Comparison of ENCODE assay signal across 1 cellular context in the genomic region with DNA sequence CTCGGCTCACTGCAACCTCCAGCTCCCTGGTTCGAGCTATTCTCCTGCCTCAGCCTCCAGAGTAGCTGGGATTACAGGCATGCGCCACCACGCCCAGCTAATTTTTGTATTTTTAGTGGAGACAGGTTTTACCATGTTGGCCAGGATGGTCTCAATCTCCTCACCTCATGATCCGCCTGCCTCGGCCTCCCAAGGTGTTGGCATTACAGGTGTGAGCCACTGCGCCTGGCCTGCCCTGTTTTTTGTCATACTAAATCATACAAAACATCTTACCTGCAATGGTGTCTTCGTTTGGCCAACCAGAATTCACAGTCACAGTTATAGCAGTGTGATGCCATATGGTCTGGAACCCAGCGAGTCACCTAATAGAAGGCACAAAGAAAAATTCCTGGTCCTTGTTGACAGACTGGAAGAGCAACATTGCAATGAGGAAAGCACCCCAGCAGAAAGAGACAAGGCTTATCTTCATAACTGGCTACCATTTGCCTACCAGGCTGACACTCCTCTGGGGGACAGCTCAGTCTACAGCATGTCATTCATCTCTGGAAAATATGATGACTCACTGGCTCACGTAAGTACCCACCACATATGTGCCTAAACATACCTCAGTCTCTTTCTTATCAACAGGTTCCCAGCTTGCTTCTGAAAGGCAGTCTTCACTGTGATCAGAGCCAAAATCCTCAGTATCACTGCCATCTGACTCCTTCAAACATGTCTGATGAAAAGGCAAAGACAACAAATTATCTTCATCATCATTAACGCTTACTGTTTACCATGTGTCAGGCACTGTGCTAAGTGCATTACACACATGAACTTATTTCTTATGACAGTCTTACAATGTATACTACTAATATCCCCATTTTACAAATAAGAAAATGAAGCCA.
TF ChIP-seq lines count a peak whose summit lies in the region.

No MANE protein-coding gene starts in this region.

TF ChIP-seq in K562, 482 proteins besides CTCF, POLR2A, EP300 and RAD21 (continued from another document and continues in another):
- TF ChIP-seq, protein P1, sequence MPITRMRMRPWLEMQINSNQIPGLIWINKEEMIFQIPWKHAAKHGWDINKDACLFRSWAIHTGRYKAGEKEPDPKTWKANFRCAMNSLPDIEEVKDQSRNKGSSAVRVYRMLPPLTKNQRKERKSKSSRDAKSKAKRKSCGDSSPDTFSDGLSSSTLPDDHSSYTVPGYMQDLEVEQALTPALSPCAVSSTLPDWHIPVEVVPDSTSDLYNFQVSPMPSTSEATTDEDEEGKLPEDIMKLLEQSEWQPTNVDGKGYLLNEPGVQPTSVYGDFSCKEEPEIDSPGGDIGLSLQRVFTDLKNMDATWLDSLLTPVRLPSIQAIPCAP (CRISPR knock-in tag; IDR thresholded peaks at IDR 0.05; ENCODE audit: borderline replicate concordance), result no peak
- TF ChIP-seq SETDB1 (IDR thresholded peaks at IDR 0.05; ENCODE audit: low read length) (no peak), CREM (IDR thresholded peaks at IDR 0.05; ENCODE audit: low read depth) (peak; percentile 92), EWSR1 (IDR thresholded peaks at IDR 0.05; ENCODE audit: borderline replicate concordance, low read depth, partially characterized antibody) (no peak), PYGO2 (tag; IDR thresholded peaks at IDR 0.05) (no peak), CBX3 (IDR thresholded peaks at IDR 0.05; ENCODE audit: borderline replicate concordance in 1 of 2, low read length in 2 of 2) (peak in 1 of 2 experiments; percentile 20; a peak in 1 of 3 replicates), ZNF561 (CRISPR knock-in tag; conservative IDR thresholded peaks at IDR 0.05) (no peak), ARNT (IDR thresholded peaks at IDR 0.05) (peak; percentile 34 to 94; a peak in 2 of 4 replicates), KAT2B (IDR thresholded peaks at IDR 0.05; ENCODE audit: low read depth, low read length) (no peak), TEAD4 (IDR thresholded peaks at IDR 0.05; ENCODE audit: low read length) (peak; percentile 97), TEAD4 (CRISPR knock-in tag; IDR thresholded peaks at IDR 0.05; ENCODE audit: borderline replicate concordance) (no peak), TAF1 (IDR thresholded peaks at IDR 0.05; ENCODE audit: control insufficient read depth, extremely low read depth, insufficient read depth, low read length, severe bottlenecking) (peak; percentile 41), DPF2 (IDR thresholded peaks at IDR 0.05) (peak; percentile 99), KLF10 (CRISPR knock-in tag; IDR thresholded peaks at IDR 0.05) (no peak), IRF2 (CRISPR knock-in tag; IDR thresholded peaks at IDR 0.05) (no peak), ZFP36 (IDR thresholded peaks at IDR 0.05; ENCODE audit: low read depth, low read length, partially characterized antibody) (peak; percentile 19), HMGN3 (IDR thresholded peaks at IDR 0.05; ENCODE audit: borderline replicate concordance, extremely low read depth, insufficient read length, low read depth, low read length) (peak; percentile 40), ELF1 (tag; IDR thresholded peaks at IDR 0.05) (no peak), DMBX1 (CRISPR knock-in tag; IDR thresholded peaks at IDR 0.05; ENCODE audit: borderline replicate concordance) (peak; percentile 30), CCNT2 (IDR thresholded peaks at IDR 0.05; ENCODE audit: borderline replicate concordance, extremely low read depth, insufficient read length, low read depth, low read length) (peak; percentile 96), BHLHE40 (IDR thresholded peaks at IDR 0.05; ENCODE audit: low read length) (peak; percentile 68), ZNF77 (CRISPR knock-in tag; IDR thresholded peaks at IDR 0.05) (no peak), NFXL1 (CRISPR knock-in tag; IDR thresholded peaks at IDR 0.05) (no peak), TEAD1 (CRISPR knock-in tag; IDR thresholded peaks at IDR 0.05) (peak; percentile 38; a peak in 1 of 4 replicates), TBL1XR1 (IDR thresholded peaks at IDR 0.05; ENCODE audit: low read length in 2 of 2) (peak in 1 of 2 experiments; percentile 83; a peak in 2 of 4 replicates), FIP1L1 (IDR thresholded peaks at IDR 0.05; ENCODE audit: low read depth, low read length, poor library complexity, severe bottlenecking) (no peak), KDM1A (IDR thresholded peaks at IDR 0.05) (peak; percentile 96 to 97), THRAP3 (IDR thresholded peaks at IDR 0.05; ENCODE audit: borderline replicate concordance) (no peak), FOXJ2 (tag; IDR thresholded peaks at IDR 0.05) (no peak), ZNF764 (CRISPR knock-in tag; IDR thresholded peaks at IDR 0.05; ENCODE audit: low read depth) (no peak), FUS (optimal IDR thresholded peaks at IDR 0.05; ENCODE audit: low read depth, low read length) (no peak), PTRF (tag; IDR thresholded peaks at IDR 0.05) (no peak), MBD2 (IDR thresholded peaks at IDR 0.05; ENCODE audit: borderline replicate concordance, low read depth) (peak; percentile 72), PHF20 (IDR thresholded peaks at IDR 0.05; ENCODE audit: partially characterized antibody) (peak; percentile 74), SIN3A (IDR thresholded peaks at IDR 0.05; ENCODE audit: borderline replicate concordance in 2 of 2, control insufficient read depth in 1 of 2, low read depth in 2 of 2, low read length in 2 of 2) (no peak), KDM4B (IDR thresholded peaks at IDR 0.05; ENCODE audit: borderline replicate concordance in 2 of 2, low read depth in 1 of 2) (no peak), ZC3H4 (CRISPR knock-in tag; IDR thresholded peaks at IDR 0.05; ENCODE audit: borderline replicate concordance) (no peak), ZNF75A (CRISPR knock-in tag; IDR thresholded peaks at IDR 0.05) (no peak), NBN (IDR thresholded peaks at IDR 0.05; ENCODE audit: low read depth) (peak; percentile 90), NR2C2 (CRISPR knock-in tag; IDR thresholded peaks at IDR 0.05) (no peak), NR2C2 (tag; IDR thresholded peaks at IDR 0.05) (no peak; the same call in 1 of the 2 replicates), ZNF239 (CRISPR knock-in tag; IDR thresholded peaks at IDR 0.05) (no peak; the same call in 1 of the 2 replicates)
- TF ChIP-seq, protein P2, sequence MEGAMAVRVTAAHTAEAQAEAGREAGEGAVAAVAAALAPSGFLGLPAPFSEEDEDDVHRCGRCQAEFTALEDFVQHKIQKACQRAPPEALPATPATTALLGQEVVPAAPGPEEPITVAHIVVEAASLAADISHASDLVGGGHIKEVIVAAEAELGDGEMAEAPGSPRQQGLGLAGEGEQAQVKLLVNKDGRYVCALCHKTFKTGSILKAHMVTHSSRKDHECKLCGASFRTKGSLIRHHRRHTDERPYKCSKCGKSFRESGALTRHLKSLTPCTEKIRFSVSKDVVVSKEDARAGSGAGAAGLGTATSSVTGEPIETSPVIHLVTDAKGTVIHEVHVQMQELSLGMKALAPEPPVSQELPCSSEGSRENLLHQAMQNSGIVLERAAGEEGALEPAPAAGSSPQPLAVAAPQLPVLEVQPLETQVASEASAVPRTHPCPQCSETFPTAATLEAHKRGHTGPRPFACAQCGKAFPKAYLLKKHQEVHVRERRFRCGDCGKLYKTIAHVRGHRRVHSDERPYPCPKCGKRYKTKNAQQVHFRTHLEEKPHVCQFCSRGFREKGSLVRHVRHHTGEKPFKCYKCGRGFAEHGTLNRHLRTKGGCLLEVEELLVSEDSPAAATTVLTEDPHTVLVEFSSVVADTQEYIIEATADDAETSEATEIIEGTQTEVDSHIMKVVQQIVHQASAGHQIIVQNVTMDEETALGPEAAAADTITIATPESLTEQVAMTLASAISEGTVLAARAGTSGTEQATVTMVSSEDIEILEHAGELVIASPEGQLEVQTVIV (CRISPR knock-in tag; IDR thresholded peaks at IDR 0.05; ENCODE audit: borderline replicate concordance), result no peak
- TF ChIP-seq, protein P3, sequence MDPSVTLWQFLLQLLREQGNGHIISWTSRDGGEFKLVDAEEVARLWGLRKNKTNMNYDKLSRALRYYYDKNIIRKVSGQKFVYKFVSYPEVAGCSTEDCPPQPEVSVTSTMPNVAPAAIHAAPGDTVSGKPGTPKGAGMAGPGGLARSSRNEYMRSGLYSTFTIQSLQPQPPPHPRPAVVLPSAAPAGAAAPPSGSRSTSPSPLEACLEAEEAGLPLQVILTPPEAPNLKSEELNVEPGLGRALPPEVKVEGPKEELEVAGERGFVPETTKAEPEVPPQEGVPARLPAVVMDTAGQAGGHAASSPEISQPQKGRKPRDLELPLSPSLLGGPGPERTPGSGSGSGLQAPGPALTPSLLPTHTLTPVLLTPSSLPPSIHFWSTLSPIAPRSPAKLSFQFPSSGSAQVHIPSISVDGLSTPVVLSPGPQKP (CRISPR knock-in tag; IDR thresholded peaks at IDR 0.05), result no peak
- TF ChIP-seq, protein P4, sequence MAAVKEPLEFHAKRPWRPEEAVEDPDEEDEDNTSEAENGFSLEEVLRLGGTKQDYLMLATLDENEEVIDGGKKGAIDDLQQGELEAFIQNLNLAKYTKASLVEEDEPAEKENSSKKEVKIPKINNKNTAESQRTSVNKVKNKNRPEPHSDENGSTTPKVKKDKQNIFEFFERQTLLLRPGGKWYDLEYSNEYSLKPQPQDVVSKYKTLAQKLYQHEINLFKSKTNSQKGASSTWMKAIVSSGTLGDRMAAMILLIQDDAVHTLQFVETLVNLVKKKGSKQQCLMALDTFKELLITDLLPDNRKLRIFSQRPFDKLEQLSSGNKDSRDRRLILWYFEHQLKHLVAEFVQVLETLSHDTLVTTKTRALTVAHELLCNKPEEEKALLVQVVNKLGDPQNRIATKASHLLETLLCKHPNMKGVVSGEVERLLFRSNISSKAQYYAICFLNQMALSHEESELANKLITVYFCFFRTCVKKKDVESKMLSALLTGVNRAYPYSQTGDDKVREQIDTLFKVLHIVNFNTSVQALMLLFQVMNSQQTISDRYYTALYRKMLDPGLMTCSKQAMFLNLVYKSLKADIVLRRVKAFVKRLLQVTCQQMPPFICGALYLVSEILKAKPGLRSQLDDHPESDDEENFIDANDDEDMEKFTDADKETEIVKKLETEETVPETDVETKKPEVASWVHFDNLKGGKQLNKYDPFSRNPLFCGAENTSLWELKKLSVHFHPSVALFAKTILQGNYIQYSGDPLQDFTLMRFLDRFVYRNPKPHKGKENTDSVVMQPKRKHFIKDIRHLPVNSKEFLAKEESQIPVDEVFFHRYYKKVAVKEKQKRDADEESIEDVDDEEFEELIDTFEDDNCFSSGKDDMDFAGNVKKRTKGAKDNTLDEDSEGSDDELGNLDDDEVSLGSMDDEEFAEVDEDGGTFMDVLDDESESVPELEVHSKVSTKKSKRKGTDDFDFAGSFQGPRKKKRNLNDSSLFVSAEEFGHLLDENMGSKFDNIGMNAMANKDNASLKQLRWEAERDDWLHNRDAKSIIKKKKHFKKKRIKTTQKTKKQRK (IDR thresholded peaks at IDR 0.05; ENCODE audit: borderline replicate concordance, low read depth, low read length), result no peak
- TF ChIP-seq, protein P5, sequence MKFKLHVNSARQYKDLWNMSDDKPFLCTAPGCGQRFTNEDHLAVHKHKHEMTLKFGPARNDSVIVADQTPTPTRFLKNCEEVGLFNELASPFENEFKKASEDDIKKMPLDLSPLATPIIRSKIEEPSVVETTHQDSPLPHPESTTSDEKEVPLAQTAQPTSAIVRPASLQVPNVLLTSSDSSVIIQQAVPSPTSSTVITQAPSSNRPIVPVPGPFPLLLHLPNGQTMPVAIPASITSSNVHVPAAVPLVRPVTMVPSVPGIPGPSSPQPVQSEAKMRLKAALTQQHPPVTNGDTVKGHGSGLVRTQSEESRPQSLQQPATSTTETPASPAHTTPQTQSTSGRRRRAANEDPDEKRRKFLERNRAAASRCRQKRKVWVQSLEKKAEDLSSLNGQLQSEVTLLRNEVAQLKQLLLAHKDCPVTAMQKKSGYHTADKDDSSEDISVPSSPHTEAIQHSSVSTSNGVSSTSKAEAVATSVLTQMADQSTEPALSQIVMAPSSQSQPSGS (CRISPR knock-in tag; IDR thresholded peaks at IDR 0.05), result no peak
- TF ChIP-seq, protein P6, sequence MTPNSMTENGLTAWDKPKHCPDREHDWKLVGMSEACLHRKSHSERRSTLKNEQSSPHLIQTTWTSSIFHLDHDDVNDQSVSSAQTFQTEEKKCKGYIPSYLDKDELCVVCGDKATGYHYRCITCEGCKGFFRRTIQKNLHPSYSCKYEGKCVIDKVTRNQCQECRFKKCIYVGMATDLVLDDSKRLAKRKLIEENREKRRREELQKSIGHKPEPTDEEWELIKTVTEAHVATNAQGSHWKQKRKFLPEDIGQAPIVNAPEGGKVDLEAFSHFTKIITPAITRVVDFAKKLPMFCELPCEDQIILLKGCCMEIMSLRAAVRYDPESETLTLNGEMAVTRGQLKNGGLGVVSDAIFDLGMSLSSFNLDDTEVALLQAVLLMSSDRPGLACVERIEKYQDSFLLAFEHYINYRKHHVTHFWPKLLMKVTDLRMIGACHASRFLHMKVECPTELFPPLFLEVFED (CRISPR knock-in tag; conservative IDR thresholded peaks at IDR 0.05), result no peak
- TF ChIP-seq, protein P7, sequence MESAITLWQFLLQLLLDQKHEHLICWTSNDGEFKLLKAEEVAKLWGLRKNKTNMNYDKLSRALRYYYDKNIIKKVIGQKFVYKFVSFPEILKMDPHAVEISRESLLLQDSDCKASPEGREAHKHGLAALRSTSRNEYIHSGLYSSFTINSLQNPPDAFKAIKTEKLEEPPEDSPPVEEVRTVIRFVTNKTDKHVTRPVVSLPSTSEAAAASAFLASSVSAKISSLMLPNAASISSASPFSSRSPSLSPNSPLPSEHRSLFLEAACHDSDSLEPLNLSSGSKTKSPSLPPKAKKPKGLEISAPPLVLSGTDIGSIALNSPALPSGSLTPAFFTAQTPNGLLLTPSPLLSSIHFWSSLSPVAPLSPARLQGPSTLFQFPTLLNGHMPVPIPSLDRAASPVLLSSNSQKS (CRISPR knock-in tag; IDR thresholded peaks at IDR 0.05), result no peak
- TF ChIP-seq, protein P8, sequence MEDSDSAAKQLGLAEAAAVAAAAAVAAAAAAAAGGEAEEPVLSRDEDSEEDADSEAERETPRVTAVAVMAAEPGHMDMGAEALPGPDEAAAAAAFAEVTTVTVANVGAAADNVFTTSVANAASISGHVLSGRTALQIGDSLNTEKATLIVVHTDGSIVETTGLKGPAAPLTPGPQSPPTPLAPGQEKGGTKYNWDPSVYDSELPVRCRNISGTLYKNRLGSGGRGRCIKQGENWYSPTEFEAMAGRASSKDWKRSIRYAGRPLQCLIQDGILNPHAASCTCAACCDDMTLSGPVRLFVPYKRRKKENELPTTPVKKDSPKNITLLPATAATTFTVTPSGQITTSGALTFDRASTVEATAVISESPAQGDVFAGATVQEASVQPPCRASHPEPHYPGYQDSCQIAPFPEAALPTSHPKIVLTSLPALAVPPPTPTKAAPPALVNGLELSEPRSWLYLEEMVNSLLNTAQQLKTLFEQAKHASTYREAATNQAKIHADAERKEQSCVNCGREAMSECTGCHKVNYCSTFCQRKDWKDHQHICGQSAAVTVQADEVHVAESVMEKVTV (CRISPR knock-in tag; IDR thresholded peaks at IDR 0.05), result no peak
